8 cellular contexts compared by ENCODE assay signal in the genomic region with DNA sequence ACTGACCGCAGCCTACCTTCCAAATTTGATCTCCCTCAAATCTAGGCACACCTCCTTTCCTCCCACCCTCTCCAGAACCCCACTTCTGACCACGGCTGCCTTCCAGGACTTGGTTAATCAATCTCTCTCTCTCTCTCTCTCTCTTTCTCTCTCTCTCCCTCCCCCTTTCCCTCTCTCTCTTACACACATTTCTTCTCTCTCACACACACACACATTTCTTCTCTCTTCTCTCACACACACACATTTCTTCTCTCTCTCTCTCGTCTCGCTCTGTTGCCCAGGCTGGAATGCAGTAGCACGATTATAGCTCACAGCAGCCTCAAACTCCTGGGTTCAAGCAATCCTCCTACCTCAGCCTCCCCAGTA. TPM values are rescaled to one million over a fixed set of nuclear protein-coding genes. Genes with fewer than 3 reads are reported as not detected.
A peak's percentile ranks its signal among the peaks of the same experiment; 100 is the strongest.
DNase-seq lines count a peak whose midpoint lies in the region; ATAC-seq and TF ChIP-seq lines count a peak whose summit lies in the region.

No MANE protein-coding gene starts in this region.

- peak overlapping the region; percentile 94 for H3K27ac ChIP-seq in left ventricle myocardium inferior (replicated peaks)

- peak overlapping the region; percentile 85 for H3K4me3 ChIP-seq in left ventricle myocardium inferior

- no peaks in the 10 kb centered on the region for H3K9me3 Mint-ChIP-seq in T-helper 1 cell treated with Interleukin-12 subunit alpha and Interleukin-12 subunit beta and Interleukin-4 antibody, amounts not matched to agents 30 μg/mL and 1 μg/mL, for 36 hours
- H3K9me3 Mint-ChIP-seq in T-cell: no peaks in the 10 kb centered on the region
- no peaks in the 10 kb centered on the region for H3K9me3 Mint-ChIP-seq in stimulated activated naive B cell treated with anti-CD40 and anti-IgM and Interleukin-4, amounts not matched to agents 10 μg/mL and 1 μg/mL and 100 μg/mL, for 72 hours

- POLR2A ChIA-PET in T-cell (lab: Charles Lee): interaction anchor here (0.6 to 4.7 kb wide), 3 partner anchors 20 to 459 kb away, joined by 5 to 27 read pairs (median 9); partner anchors contain the start of gene CGRRF1 (in 1 of the 2)

- peak overlapping the region; percentile 97 for H3K4me3 Mint-ChIP-seq in T-helper 1 cell treated with Interleukin-12 subunit alpha and Interleukin-12 subunit beta and Interleukin-4 antibody, amounts not matched to agents 30 μg/mL and 1 μg/mL, for 36 hours
- peak overlapping the region; percentile 83 to 90 (median 89) for H3K4me3 Mint-ChIP-seq in T-cell
- H3K4me3 Mint-ChIP-seq in stimulated activated naive B cell treated with anti-CD40 and anti-IgM and Interleukin-4, amounts not matched to agents 10 μg/mL and 1 μg/mL and 100 μg/mL, for 72 hours: peak overlapping the region; percentile 82 to 86

- ATAC-seq in T-cell (replicated peaks in 1 of 4) (no peak), sciatic nerve (no peak)
- ATAC-seq in stimulated activated naive B cell treated with anti-CD40 and anti-IgM and Interleukin-4, amounts not matched to agents 10 μg/mL and 1 μg/mL and 100 μg/mL, for 72 hours (replicated peaks): no peak

- H3K27me3 Mint-ChIP-seq in T-helper 1 cell treated with Interleukin-12 subunit alpha and Interleukin-12 subunit beta and Interleukin-4 antibody, amounts not matched to agents 30 μg/mL and 1 μg/mL, for 36 hours (ENCODE audit: low read depth): no peaks in the 10 kb centered on the region
- no peaks in the 10 kb centered on the region for H3K27me3 Mint-ChIP-seq in T-cell
- no peaks in the 10 kb centered on the region for H3K27me3 Mint-ChIP-seq in stimulated activated naive B cell treated with anti-CD40 and anti-IgM and Interleukin-4, amounts not matched to agents 10 μg/mL and 1 μg/mL and 100 μg/mL, for 72 hours

- no peak for TF ChIP-seq CTCF in left ventricle myocardium inferior (IDR thresholded peaks at IDR 0.05; ENCODE audit: borderline replicate concordance)

- no peaks in the 10 kb centered on the region for H3K36me3 ChIP-seq in left ventricle myocardium inferior

- no peaks in the 10 kb centered on the region for H3K9me3 ChIP-seq in left ventricle myocardium inferior (replicated peaks)

- intact Hi-C loops in left ventricle myocardium inferior (cut with micrococcal nuclease) (no loop called here), sciatic nerve (cut with DNase I) (no loop called here)

- H3K4me1 Mint-ChIP-seq in T-helper 1 cell treated with Interleukin-12 subunit alpha and Interleukin-12 subunit beta and Interleukin-4 antibody, amounts not matched to agents 30 μg/mL and 1 μg/mL, for 36 hours (ENCODE audit: low read depth): peaks cover 42% of the 10 kb centered on the region
- peaks cover 52 to 58% (median 58%) of the 10 kb centered on the region in 3 donors for H3K4me1 Mint-ChIP-seq in T-cell
- H3K4me1 Mint-ChIP-seq in stimulated activated naive B cell treated with anti-CD40 and anti-IgM and Interleukin-4, amounts not matched to agents 10 μg/mL and 1 μg/mL and 100 μg/mL, for 72 hours: peaks cover 33 to 54% of the 10 kb centered on the region in 2 donors

- CTCF ChIA-PET in T-cell (lab: Charles Lee): interaction anchor here (0.7 to 4.0 kb wide), 5 partner anchors 8 to 75 kb away, joined by 3 to 29 read pairs (median 6); partner anchors contain the start of gene CGRRF1 (in 1 of the 2)

- peak overlapping the region; percentile 92 for H3K27ac Mint-ChIP-seq in T-helper 1 cell treated with Interleukin-12 subunit alpha and Interleukin-12 subunit beta and Interleukin-4 antibody, amounts not matched to agents 30 μg/mL and 1 μg/mL, for 36 hours
- peak overlapping the region; percentile 89 to 94 for H3K27ac Mint-ChIP-seq in T-cell
- peak overlapping the region; percentile 94 for H3K27ac Mint-ChIP-seq in stimulated activated naive B cell treated with anti-CD40 and anti-IgM and Interleukin-4, amounts not matched to agents 10 μg/mL and 1 μg/mL and 100 μg/mL, for 72 hours

- H3K27me3 ChIP-seq in left ventricle myocardium inferior (ENCODE audit: low read depth): no peaks in the 10 kb centered on the region

- DNase-seq in T-helper 1 cell (no peak), T-cell (no peak), left ventricle myocardium inferior (no peak), sciatic nerve (ENCODE audit: low spot score) (no peak), GF-D8 (lab: John Stamatoyannopoulos, UW) (no peak)
- DNase-seq in stimulated activated naive B cell treated with anti-CD40 and anti-IgM and Interleukin-4, amounts not matched to agents 10 μg/mL and 1 μg/mL and 100 μg/mL, for 72 hours: no peak
- DNase-seq in stimulated activated naive CD4-positive, alpha-beta T cell (lab: John Stamatoyannopoulos, UW): no peak

- H3K36me3 Mint-ChIP-seq in T-helper 1 cell treated with Interleukin-12 subunit alpha and Interleukin-12 subunit beta and Interleukin-4 antibody, amounts not matched to agents 30 μg/mL and 1 μg/mL, for 36 hours (ENCODE audit: low read depth): peaks cover 9% of the 10 kb centered on the region
- no peaks in the 10 kb centered on the region for H3K36me3 Mint-ChIP-seq in T-cell
- H3K36me3 Mint-ChIP-seq in stimulated activated naive B cell treated with anti-CD40 and anti-IgM and Interleukin-4, amounts not matched to agents 10 μg/mL and 1 μg/mL and 100 μg/mL, for 72 hours: peaks cover 13 to 20% of the 10 kb centered on the region in 2 donors

- H3K4me1 ChIP-seq in left ventricle myocardium inferior: peaks cover 58% of the 10 kb centered on the region

RNA-seq across cellular contexts. Expression of gene GMFB, which starts 0.5 kb away (rescaled TPM):
- total RNA-seq in T-cell: 10 to 100 TPM; 26.2 to 33.0 (median 27.8) TPM
- 23.4 TPM for total RNA-seq in left ventricle myocardium inferior
- 136 TPM for total RNA-seq in sciatic nerve

RNA-seq across cellular contexts. Expression of gene CGRRF1, which starts 20.4 kb away (rescaled TPM):
- 10 to 100 TPM; 14.2 to 28.0 (median 14.9) TPM for total RNA-seq in T-cell
- 21.3 TPM for total RNA-seq in left ventricle myocardium inferior
- 31.9 TPM for total RNA-seq in sciatic nerve

RNA-seq across cellular contexts. Expression of gene CNIH1, which starts 48.1 kb away (rescaled TPM):
- total RNA-seq in T-cell (10 to 100 TPM; 39.1 to 52.7 (median 42.1) TPM), left ventricle myocardium inferior (89.0 TPM), sciatic nerve (73.1 TPM)
